ENCODE assay signal across 8 cellular contexts in genomic region chr13:32381539-32381938, GRCh38. TPM values are rescaled to one million over a fixed set of nuclear protein-coding genes. Genes with fewer than 3 reads are reported as not detected.
A peak's percentile ranks its signal among the peaks of the same experiment; 100 is the strongest.
DNase-seq lines count a peak whose midpoint lies in the region; ATAC-seq and TF ChIP-seq lines count a peak whose summit lies in the region.
"Had no signal": no experiment of that assay in that cellular context is flagged by ENCODE, and none has a peak within 500 bp of the region (broad histone marks: within the 10 kb centered on the region; RNA-seq: fewer than 3 reads in every experiment).

No MANE protein-coding gene starts in this region.

- TF ChIP-seq CTCF in DOHH2 (IDR thresholded peaks at IDR 0.05; ENCODE audit: low read depth, low read length, poor library complexity, severe bottlenecking) (peak; percentile 27), brain microvascular endothelial cell (IDR thresholded peaks at IDR 0.05; ENCODE audit: low read depth, low read length, missing control alignments) (peak; percentile 69), vagina (IDR thresholded peaks at IDR 0.05) (peak in 2 of 3 experiments; percentile 32 to 41)

- H3K27me3 ChIP-seq in DOHH2 (ENCODE audit: control insufficient read depth, low read length) = no peaks in the 10 kb centered on the region
- no peaks in the 10 kb centered on the region for H3K27me3 ChIP-seq in brain microvascular endothelial cell (replicated peaks)
- H3K27me3 ChIP-seq in vagina = no peaks in the 10 kb centered on the region

- no peak overlapping the region for H3K4me3 ChIP-seq in DOHH2 (ENCODE audit: low read length)
- no peak overlapping the region for H3K4me3 ChIP-seq in Jurkat, Clone E6-1 (ENCODE audit: low read length)
- no peak overlapping the region for H3K4me3 ChIP-seq in brain microvascular endothelial cell (ENCODE audit: low read depth, low read length)
- no peak overlapping the region for H3K4me3 ChIP-seq in vagina

- no peak overlapping the region for H3K4me2 ChIP-seq in DOHH2 (ENCODE audit: low read length)

- no peaks in the 10 kb centered on the region for H3F3A ChIP-seq in DOHH2 (ENCODE audit: control insufficient read depth, insufficient read depth)

- TF ChIP-seq POLR2A in vagina (IDR thresholded peaks at IDR 0.05) = no peak

- in situ Hi-C loops in brain microvascular endothelial cell (cut with HindIII; ENCODE audit: low pct_ligation_motif_present, low sequenced_read_pairs) = no loop called here

- ATAC-seq in HG03175 (IDR thresholded peaks at IDR 0.05; ENCODE audit: unreplicated experiment) = no peak
- ATAC-seq: Panc1 had no signal

- H3K4me1 ChIP-seq in DOHH2 (ENCODE audit: control insufficient read depth, low read length) (no peaks in the 10 kb centered on the region), vagina (no peaks in the 10 kb centered on the region)

- H3K9me3 ChIP-seq in DOHH2 (ENCODE audit: control insufficient read depth, insufficient read depth, low read length) = no peaks in the 10 kb centered on the region
- H3K9me3 ChIP-seq in vagina = no peaks in the 10 kb centered on the region

- DNase-seq in Jurkat, Clone E6-1 (ENCODE audit: low read depth, low spot score) = peak; percentile 7
- peak; percentile 14 for DNase-seq in brain microvascular endothelial cell
- peak; percentile 31 for DNase-seq in kidney tubule cell (ENCODE audit: low spot score)
- DNase-seq in vagina (ENCODE audit: extremely low spot score in 2 of 2) = no peak
- DNase-seq in HCEC 1CT = no peak

- peaks cover 92% of the 10 kb centered on the region for H3K36me3 ChIP-seq in DOHH2 (ENCODE audit: control insufficient read depth, low read length)
- no peaks in the 10 kb centered on the region for H3K36me3 ChIP-seq in brain microvascular endothelial cell (replicated peaks)
- no peaks in the 10 kb centered on the region for H3K36me3 ChIP-seq in vagina

- no peaks in the 10 kb centered on the region for H3K79me2 ChIP-seq in DOHH2 (ENCODE audit: control insufficient read depth, low read length)

- H3K9me2 ChIP-seq in DOHH2 (replicated peaks; ENCODE audit: control insufficient read depth, low read length) = no peaks in the 10 kb centered on the region

- H4K20me1 ChIP-seq in DOHH2 (ENCODE audit: control insufficient read depth, insufficient read depth, low read depth, low read length) = no peaks in the 10 kb centered on the region

- H3K27ac ChIP-seq in DOHH2 (ENCODE audit: low read depth, low read length) = no peak overlapping the region
- no peak overlapping the region for H3K27ac ChIP-seq in brain microvascular endothelial cell
- no peak overlapping the region for H3K27ac ChIP-seq in vagina

- intact Hi-C loops in vagina (cut with DNase I) = no loop called here

RNA-seq across cellular contexts. Expression of gene N4BP2L1, which starts 46.4 kb away (rescaled TPM):
- polyA plus RNA-seq in Jurkat, Clone E6-1 (2012; ENCODE audit: insufficient read depth, insufficient read length) = 17.8 TPM
- total RNA-seq in vagina = 19.2 TPM

Comparison
In these comparisons a context has a peak if more than half of its experiments do, and no peak if none do; other contexts are left out.
1. DNase-seq: peak in Jurkat, Clone E6-1 (single experiment), brain microvascular endothelial cell (single experiment) and kidney tubule cell (single experiment); none in vagina (0 of 2) and HCEC 1CT (single experiment).
2. Peak in every context shown above with its lines, with median percentiles within 50 percentile points of each other: CTCF ChIP-seq.